In the genomic region with DNA sequence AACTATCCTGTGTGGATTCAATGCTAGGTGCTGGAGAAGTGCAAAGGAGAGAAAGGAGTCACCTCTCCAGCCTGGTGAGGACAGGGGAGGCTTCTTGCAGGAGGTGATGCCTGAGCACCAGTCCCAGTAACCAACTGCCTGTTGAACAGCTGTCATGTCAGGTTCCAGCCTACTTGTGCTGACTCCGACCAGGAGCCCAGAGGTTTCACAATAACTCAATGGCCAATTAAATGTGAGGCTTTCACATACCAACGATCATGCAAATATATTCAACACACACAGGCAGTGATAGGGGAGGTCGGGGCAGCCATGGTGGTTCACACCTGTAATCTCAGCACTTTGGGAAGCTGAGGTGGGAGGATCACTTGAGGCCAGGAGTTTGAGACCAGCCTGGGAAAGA, we compare ENCODE assay signal across 25 cellular contexts. TPM values are rescaled to one million over a fixed set of nuclear protein-coding genes. Genes with fewer than 3 reads are reported as not detected.
DNase-seq lines count a peak whose midpoint lies in the region; ATAC-seq and TF ChIP-seq lines count a peak whose summit lies in the region.
"Had no signal": no experiment of that assay in that cellular context is flagged by ENCODE, and none has a peak within 500 bp of the region (broad histone marks: within the 10 kb centered on the region; RNA-seq: fewer than 3 reads in every experiment).

No MANE protein-coding gene starts in this region.

- CTCF ChIA-PET in MCF 10A (lab: Yijun Ruan, JAX) (interaction anchor here (1.0 kb wide), 1 partner anchor 368 kb away, joined by 3 read pairs; no protein-coding TSS in a partner anchor), mammary epithelial cell (lab: Charles Lee; ENCODE audit: low non-redundant PET) (interaction anchor here (0.7 kb wide), 1 partner anchor 1590 kb away, joined by 6 read pairs; no protein-coding TSS in a partner anchor)

- WGBS in mammary epithelial cell (ENCODE audit: low coverage, missing lambda C conversion rate): 83% methylated on average over 3 of the region's 3 CpGs

- no peak overlapping the region for H3K27ac ChIP-seq in mammary epithelial cell (ENCODE audit: insufficient read depth, low read depth, low read length)
- H3K27ac ChIP-seq: 22Rv1 had no signal

- H3K27me3 ChIP-seq in mammary epithelial cell (ENCODE audit: insufficient read depth, low read length): no peaks in the 10 kb centered on the region

- H3K9ac ChIP-seq in mammary epithelial cell (ENCODE audit: insufficient read depth, low read length): no peak overlapping the region

- no peaks in the 10 kb centered on the region for H3K36me3 ChIP-seq in mammary epithelial cell (ENCODE audit: insufficient read depth, low read length)

- TF ChIP-seq CTCF in MCF 10A (IDR thresholded peaks at IDR 0.05; ENCODE audit: unreplicated experiment) (no peak), mammary epithelial cell (conservative IDR thresholded peaks at IDR 0.05 in 1 of 2, IDR thresholded peaks at IDR 0.05 in 1 of 2; ENCODE audit: extremely low read depth in 1 of 2, insufficient read depth in 1 of 2, low read depth in 1 of 2, low read length in 2 of 2) (no peak), nephron progenitor cell (IDR thresholded peaks at IDR 0.05) (no peak)

- H3K4me1 Mint-ChIP-seq in MCF 10A (ENCODE audit: insufficient read depth, unreplicated experiment) (no peaks in the 10 kb centered on the region), nephron progenitor cell (peaks cover 21% of the 10 kb centered on the region)

- H3K4me2 ChIP-seq in mammary epithelial cell (ENCODE audit: insufficient read depth, low read depth, low read length): no peak overlapping the region
- H3K4me2 ChIP-seq: GM23338 had no signal

- H3K27me3 Mint-ChIP-seq in MCF 10A (ENCODE audit: insufficient read depth, unreplicated experiment) (no peaks in the 10 kb centered on the region), nephron progenitor cell (ENCODE audit: low read depth, poor library complexity) (peaks cover 2% of the 10 kb centered on the region)
- H3K27me3 Mint-ChIP-seq: CD8-positive, alpha-beta memory T cell had no signal

- peak overlapping the region; percentile 19 for H3K27ac Mint-ChIP-seq in MCF 10A (ENCODE audit: low read depth, unreplicated experiment)
- H3K27ac Mint-ChIP-seq in nephron progenitor cell: peak overlapping the region; percentile 86
- H3K27ac Mint-ChIP-seq: CD8-positive, alpha-beta memory T cell; GM23338; T-helper 1 cell treated with Interleukin-12 subunit alpha and Interleukin-12 subunit beta and Interleukin-4 antibody, amounts not matched to agents 30 μg/mL and 1 μg/mL, for 36 hours had no signal

- DNase-seq in MCF 10A (ENCODE audit: unreplicated experiment) (no peak), mammary epithelial cell (no peak), nephron progenitor cell (no peak), SKM-1 (lab: John Stamatoyannopoulos, UW; ENCODE audit: unreplicated experiment) (no peak)
- DNase-seq: AML-193; C1 segment of cervical spinal cord; Calu3; CD8-positive, alpha-beta memory T cell; DMS153; KG1; NCI-H1105; NCI-H1694 treated with DMSO at 0.1 percent for 48 hours; NCI-H2081 treated with DMSO at 0.1 percent for 48 hours; NCI-H2171 treated with DMSO at 0.1 percent for 48 hours; NCI-H524 treated with DMSO at 0.1 percent for 48 hours; NCI-H82 had no signal

- H3K79me2 ChIP-seq in mammary epithelial cell (ENCODE audit: insufficient read depth, low read length): no peaks in the 10 kb centered on the region

- intact Hi-C loops in MCF 10A (cut with micrococcal nuclease) (no loop called here), mammary epithelial cell (cut with micrococcal nuclease) (no loop called here)

- no peaks in the 10 kb centered on the region for H4K20me1 ChIP-seq in mammary epithelial cell (ENCODE audit: insufficient read depth, low read length)

- POLR2A ChIA-PET in MCF 10A (lab: Yijun Ruan, JAX): interaction anchor here (0.9 kb wide), 1 partner anchor 249 kb away, joined by 3 read pairs; no protein-coding TSS in a partner anchor

- in situ Hi-C loops in mammary epithelial cell (cut with MboI; ENCODE audit: low sequenced_read_pairs in 2 of 2): no loop called here

- peaks cover 6% of the 10 kb centered on the region for H3K36me3 Mint-ChIP-seq in MCF 10A (ENCODE audit: insufficient read depth, unreplicated experiment)
- peaks cover 69% of the 10 kb centered on the region for H3K36me3 Mint-ChIP-seq in nephron progenitor cell (ENCODE audit: low read depth)

- BruUV-seq in MCF 10A (replicated peaks; lab: Mats Ljungman, UMichigan) (no TSS peak), mammary epithelial cell (replicated peaks; lab: Mats Ljungman, UMichigan) (no TSS peak)

- dilution Hi-C loops in mammary epithelial cell (cut with HindIII; ENCODE audit: low sequenced_read_pairs): no loop called here

- H3K4me3 ChIP-seq in mammary epithelial cell (replicated peaks in 1 of 3; ENCODE audit: insufficient read depth in 1 of 3, low read depth in 2 of 3, low read length in 3 of 3): no peak overlapping the region
- H3K4me3 ChIP-seq: GM23338, HAP-1 had no signal

- no peaks in the 10 kb centered on the region for H3K4me1 ChIP-seq in mammary epithelial cell (ENCODE audit: insufficient read depth, low read length)
- H3K4me1 ChIP-seq: HAP-1 had no signal

- H3K4me3 Mint-ChIP-seq in MCF 10A (ENCODE audit: unreplicated experiment) (no peak overlapping the region), nephron progenitor cell (no peak overlapping the region)
- H3K4me3 Mint-ChIP-seq: CD8-positive, alpha-beta memory T cell; GM23338; T-helper 1 cell treated with Interleukin-12 subunit alpha and Interleukin-12 subunit beta and Interleukin-4 antibody, amounts not matched to agents 30 μg/mL and 1 μg/mL, for 36 hours had no signal

- H3K9me3 Mint-ChIP-seq in MCF 10A (ENCODE audit: unreplicated experiment) (no peaks in the 10 kb centered on the region), nephron progenitor cell (peaks cover 24% of the 10 kb centered on the region)
- H3K9me3 Mint-ChIP-seq: CD8-positive, alpha-beta memory T cell; T-helper 1 cell treated with Interleukin-12 subunit alpha and Interleukin-12 subunit beta and Interleukin-4 antibody, amounts not matched to agents 30 μg/mL and 1 μg/mL, for 36 hours had no signal

- H2AFZ ChIP-seq in mammary epithelial cell (ENCODE audit: low read depth, low read length): no peak overlapping the region
- H2AFZ ChIP-seq: GM23338 had no signal

- ATAC-seq in HG03354 (IDR thresholded peaks at IDR 0.05; ENCODE audit: poor library complexity, severe bottlenecking, unreplicated experiment) (peak; percentile 66), HG02885 (IDR thresholded peaks at IDR 0.05; ENCODE audit: poor library complexity, unreplicated experiment) (no peak), HG03039 (IDR thresholded peaks at IDR 0.05; ENCODE audit: unreplicated experiment) (no peak), GM21381 (IDR thresholded peaks at IDR 0.05; ENCODE audit: unreplicated experiment) (no peak)
- ATAC-seq: GM23338, Right ventricle myocardium inferior had no signal

- H3K9me3 ChIP-seq in mammary epithelial cell (replicated peaks; ENCODE audit: insufficient read depth, low read length): no peaks in the 10 kb centered on the region
- H3K9me3 ChIP-seq: HAP-1 had no signal

RNA-seq across cellular contexts. Expression of gene SORD, which starts 7.7 kb away (rescaled TPM):
- 14.7 and 27.7 TPM in 2 replicates for total RNA-seq in MCF 10A (2022)
- total RNA-seq in mammary epithelial cell: 10 to 100 TPM; 18.7 to 25.7 TPM
- 37.7 TPM for polyA plus RNA-seq in mammary epithelial cell
- 26.8 TPM for polyA minus RNA-seq in mammary epithelial cell
